Comparison of ENCODE assay signal across 1 cellular context in the genomic region with DNA sequence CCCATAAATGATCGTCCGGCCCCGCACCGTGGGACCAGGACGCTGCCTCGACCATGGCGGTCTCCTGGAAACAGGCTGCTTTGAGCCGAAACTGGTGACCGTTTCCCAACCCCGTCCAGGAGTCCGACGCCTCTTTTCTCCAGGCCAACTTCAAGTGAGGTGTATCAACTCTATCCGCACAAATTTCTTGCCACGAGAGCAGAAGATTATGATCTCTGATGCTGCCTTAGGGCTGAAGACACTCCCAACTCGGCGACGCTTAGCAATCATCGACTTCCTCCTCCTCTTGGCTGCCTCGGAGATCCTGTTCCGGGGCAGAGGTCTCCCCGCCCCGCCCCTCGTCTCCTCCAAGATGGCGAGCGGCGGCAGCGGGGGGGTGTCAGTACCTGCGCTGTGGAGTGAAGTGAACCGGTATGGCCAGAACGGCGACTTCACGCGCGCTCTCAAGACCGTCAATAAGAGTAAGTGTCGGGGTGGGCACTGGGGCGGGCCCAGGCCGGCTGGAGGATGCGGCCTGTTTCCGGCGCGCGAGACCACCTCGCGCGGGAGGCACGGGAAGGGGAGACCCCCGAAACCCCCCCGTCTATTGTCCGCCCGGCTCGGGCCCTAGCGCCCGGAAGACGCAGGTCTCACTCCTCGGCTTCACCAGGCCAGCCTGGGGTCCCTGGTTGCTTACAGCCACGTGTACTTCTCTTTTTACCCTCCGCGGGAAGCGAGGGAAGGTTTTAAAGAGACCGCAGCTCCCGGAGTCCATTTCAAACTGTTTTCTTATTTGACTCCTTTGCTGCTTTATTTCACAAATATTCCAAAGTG.
A peak's percentile ranks its signal among the peaks of the same experiment; 100 is the strongest.
TF ChIP-seq lines count a peak whose summit lies in the region.

A gene with protein sequence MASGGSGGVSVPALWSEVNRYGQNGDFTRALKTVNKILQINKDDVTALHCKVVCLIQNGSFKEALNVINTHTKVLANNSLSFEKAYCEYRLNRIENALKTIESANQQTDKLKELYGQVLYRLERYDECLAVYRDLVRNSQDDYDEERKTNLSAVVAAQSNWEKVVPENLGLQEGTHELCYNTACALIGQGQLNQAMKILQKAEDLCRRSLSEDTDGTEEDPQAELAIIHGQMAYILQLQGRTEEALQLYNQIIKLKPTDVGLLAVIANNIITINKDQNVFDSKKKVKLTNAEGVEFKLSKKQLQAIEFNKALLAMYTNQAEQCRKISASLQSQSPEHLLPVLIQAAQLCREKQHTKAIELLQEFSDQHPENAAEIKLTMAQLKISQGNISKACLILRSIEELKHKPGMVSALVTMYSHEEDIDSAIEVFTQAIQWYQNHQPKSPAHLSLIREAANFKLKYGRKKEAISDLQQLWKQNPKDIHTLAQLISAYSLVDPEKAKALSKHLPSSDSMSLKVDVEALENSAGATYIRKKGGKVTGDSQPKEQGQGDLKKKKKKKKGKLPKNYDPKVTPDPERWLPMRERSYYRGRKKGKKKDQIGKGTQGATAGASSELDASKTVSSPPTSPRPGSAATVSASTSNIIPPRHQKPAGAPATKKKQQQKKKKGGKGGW (plus strand): TSS at position 334 of the 813 bp plus-strand sequence. CDS start 19 bp downstream, at position 353.

TF ChIP-seq in HepG2, 621 proteins besides CTCF, POLR2A, EP300 and RAD21 (continued from another document and continues in another):
- TF ChIP-seq TOE1 (CRISPR knock-in tag; IDR thresholded peaks at IDR 0.05) (no peak; the same call in 1 of the 2 replicates), TSC22D2 (CRISPR knock-in tag; IDR thresholded peaks at IDR 0.05; ENCODE audit: borderline replicate concordance) (peak; percentile 79), NCOA1 (CRISPR knock-in tag; IDR thresholded peaks at IDR 0.05) (no peak), BCLAF1 (IDR thresholded peaks at IDR 0.05) (no peak), NFYB (CRISPR knock-in tag; IDR thresholded peaks at IDR 0.05) (no peak), AHDC1 (CRISPR knock-in tag; IDR thresholded peaks at IDR 0.05; ENCODE audit: borderline replicate concordance) (no peak), ZNF788 (CRISPR knock-in tag; IDR thresholded peaks at IDR 0.05; ENCODE audit: borderline replicate concordance) (no peak), ARNT2 (CRISPR knock-in tag; IDR thresholded peaks at IDR 0.05; ENCODE audit: low read depth) (no peak), ZSCAN22 (CRISPR knock-in tag; IDR thresholded peaks at IDR 0.05) (no peak), ZBTB42 (CRISPR knock-in tag; IDR thresholded peaks at IDR 0.05) (no peak), ZNF44 (CRISPR knock-in tag; IDR thresholded peaks at IDR 0.05) (no peak), TEAD3 (CRISPR knock-in tag; optimal IDR thresholded peaks at IDR 0.05; ENCODE audit: borderline replicate concordance) (no peak), CBX2 (IDR thresholded peaks at IDR 0.05; ENCODE audit: low read depth, low read length) (no peak), CBX2 (CRISPR knock-in tag; IDR thresholded peaks at IDR 0.05; ENCODE audit: low read depth) (no peak), ZNF737 (CRISPR knock-in tag; IDR thresholded peaks at IDR 0.05; ENCODE audit: borderline replicate concordance) (no peak), ZNF264 (CRISPR knock-in tag; IDR thresholded peaks at IDR 0.05) (no peak), ZNF768 (CRISPR knock-in tag; IDR thresholded peaks at IDR 0.05) (peak; percentile 30; the same call in 1 of the 2 replicates), ZNF543 (CRISPR knock-in tag; IDR thresholded peaks at IDR 0.05) (peak; percentile 40; the same call in 1 of the 2 replicates), ZMYM2 (CRISPR knock-in tag; IDR thresholded peaks at IDR 0.05) (no peak), ZNF431 (CRISPR knock-in tag; IDR thresholded peaks at IDR 0.05; ENCODE audit: borderline replicate concordance, low read depth) (no peak), BCL6 (CRISPR knock-in tag; IDR thresholded peaks at IDR 0.05) (peak; percentile 32), ZFP41 (CRISPR knock-in tag; IDR thresholded peaks at IDR 0.05; ENCODE audit: borderline replicate concordance) (no peak), POLR2AphosphoS2 (IDR thresholded peaks at IDR 0.05; ENCODE audit: low read depth, low read length) (no peak), ZNF766 (CRISPR knock-in tag; IDR thresholded peaks at IDR 0.05; ENCODE audit: borderline replicate concordance) (no peak), KLF6 (CRISPR knock-in tag; IDR thresholded peaks at IDR 0.05) (peak; percentile 78), SNRNP70 (IDR thresholded peaks at IDR 0.05; ENCODE audit: low read depth, low read length) (no peak), ARHGAP35 (CRISPR knock-in tag; IDR thresholded peaks at IDR 0.05; ENCODE audit: borderline replicate concordance) (no peak), ARID4A (CRISPR knock-in tag; IDR thresholded peaks at IDR 0.05; ENCODE audit: borderline replicate concordance) (peak; percentile 73; the same call in 1 of the 2 replicates), ZFP36L2 (CRISPR knock-in tag; IDR thresholded peaks at IDR 0.05) (0 out of 2 replicates have a peak, but pooled peaks have one; percentile 29), ZNF616 (CRISPR knock-in tag; IDR thresholded peaks at IDR 0.05; ENCODE audit: low read depth) (no peak), ZNF20 (CRISPR knock-in tag; IDR thresholded peaks at IDR 0.05) (no peak), PHF5A (CRISPR knock-in tag; IDR thresholded peaks at IDR 0.05; ENCODE audit: low read depth, unreplicated experiment) (no peak), PITX1 (CRISPR knock-in tag; IDR thresholded peaks at IDR 0.05) (no peak), ZNF331 (CRISPR knock-in tag; IDR thresholded peaks at IDR 0.05) (peak; percentile 34; the same call in 1 of the 2 replicates), NR2F1 (CRISPR knock-in tag; IDR thresholded peaks at IDR 0.05) (peak in 1 of 2 experiments; percentile 8; a peak in 1 of 4 replicates), ZNF34 (CRISPR knock-in tag; IDR thresholded peaks at IDR 0.05; ENCODE audit: borderline replicate concordance) (no peak), RARA (CRISPR knock-in tag; IDR thresholded peaks at IDR 0.05) (0 out of 2 replicates have a peak, but pooled peaks have one; percentile 7), ZNF24 (IDR thresholded peaks at IDR 0.05) (no peak), ISX (CRISPR knock-in tag; conservative IDR thresholded peaks at IDR 0.05) (no peak), MTA1 (CRISPR knock-in tag; IDR thresholded peaks at IDR 0.05; ENCODE audit: borderline replicate concordance) (0 out of 2 replicates have a peak, but pooled peaks have one; percentile 11), ZNF749 (CRISPR knock-in tag; IDR thresholded peaks at IDR 0.05; ENCODE audit: borderline replicate concordance) (peak; percentile 71; the same call in 1 of the 2 replicates), ZFAT (CRISPR knock-in tag; conservative IDR thresholded peaks at IDR 0.05) (no peak), ATM (IDR thresholded peaks at IDR 0.05; ENCODE audit: borderline replicate concordance) (no peak), DNMT1 (CRISPR knock-in tag; IDR thresholded peaks at IDR 0.05) (no peak), PRPF4 (IDR thresholded peaks at IDR 0.05; ENCODE audit: low read depth, low read length, poor library complexity, severe bottlenecking) (no peak)
- TF ChIP-seq, protein P1, sequence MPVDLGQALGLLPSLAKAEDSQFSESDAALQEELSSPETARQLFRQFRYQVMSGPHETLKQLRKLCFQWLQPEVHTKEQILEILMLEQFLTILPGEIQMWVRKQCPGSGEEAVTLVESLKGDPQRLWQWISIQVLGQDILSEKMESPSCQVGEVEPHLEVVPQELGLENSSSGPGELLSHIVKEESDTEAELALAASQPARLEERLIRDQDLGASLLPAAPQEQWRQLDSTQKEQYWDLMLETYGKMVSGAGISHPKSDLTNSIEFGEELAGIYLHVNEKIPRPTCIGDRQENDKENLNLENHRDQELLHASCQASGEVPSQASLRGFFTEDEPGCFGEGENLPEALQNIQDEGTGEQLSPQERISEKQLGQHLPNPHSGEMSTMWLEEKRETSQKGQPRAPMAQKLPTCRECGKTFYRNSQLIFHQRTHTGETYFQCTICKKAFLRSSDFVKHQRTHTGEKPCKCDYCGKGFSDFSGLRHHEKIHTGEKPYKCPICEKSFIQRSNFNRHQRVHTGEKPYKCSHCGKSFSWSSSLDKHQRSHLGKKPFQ (CRISPR knock-in tag; IDR thresholded peaks at IDR 0.05; ENCODE audit: insufficient replicate concordance) = no peak
- TF ChIP-seq, protein P2, sequence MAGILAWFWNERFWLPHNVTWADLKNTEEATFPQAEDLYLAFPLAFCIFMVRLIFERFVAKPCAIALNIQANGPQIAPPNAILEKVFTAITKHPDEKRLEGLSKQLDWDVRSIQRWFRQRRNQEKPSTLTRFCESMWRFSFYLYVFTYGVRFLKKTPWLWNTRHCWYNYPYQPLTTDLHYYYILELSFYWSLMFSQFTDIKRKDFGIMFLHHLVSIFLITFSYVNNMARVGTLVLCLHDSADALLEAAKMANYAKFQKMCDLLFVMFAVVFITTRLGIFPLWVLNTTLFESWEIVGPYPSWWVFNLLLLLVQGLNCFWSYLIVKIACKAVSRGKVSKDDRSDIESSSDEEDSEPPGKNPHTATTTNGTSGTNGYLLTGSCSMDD (CRISPR knock-in tag; IDR thresholded peaks at IDR 0.05) = no peak
